Comparison of ENCODE assay signal across 13 cellular contexts in genomic region chr11:123690490-123690889, GRCh38.
DNase-seq lines count a peak whose midpoint lies in the region; ATAC-seq, FAIRE-seq and TF ChIP-seq lines count a peak whose summit lies in the region.
"Had no signal": no experiment of that assay in that cellular context is flagged by ENCODE, and none has a peak within 500 bp of the region (broad histone marks: within the 10 kb centered on the region; RNA-seq: fewer than 3 reads in every experiment).

No MANE protein-coding gene starts in this region.

- DNase-seq in stimulated activated CD4-positive, alpha-beta T cell treated with anti-CD3 and anti-CD28 coated beads, Interleukin-1b, Interleukin-23, amount 100 ng/mL, for 48 hours, result peak; percentile 43
- no peak for DNase-seq in stimulated activated CD4-positive, alpha-beta T cell treated with anti-CD3 and anti-CD28 coated beads, Interleukin-4, amount 100 ng/mL, for 1 hour
- DNase-seq in iPS-NIHi7 (ENCODE audit: extremely low spot score) (peak; percentile 23), NOMO-1 treated with dmso at 0.1 percent for 144 hours (lab: John Stamatoyannopoulos, UW; ENCODE audit: unreplicated experiment) (no peak), HTR-8/SVneo (ENCODE audit: insufficient read length, low spot score) (no peak), COLO668 (lab: John Stamatoyannopoulos, UW; ENCODE audit: unreplicated experiment) (no peak)
- DNase-seq: C1 segment of cervical spinal cord; effector CD4-positive, alpha-beta T cell; left ventricle myocardium inferior; NCI-H2171 treated with DMSO at 0.1 percent for 48 hours; T-helper 9 cell had no signal

- no peak for FAIRE-seq in HTR-8/SVneo (lab: Jason Lieb, UNC)

- ATAC-seq in SK-N-SH treated with all-trans-retinoic acid at 6 μM for 48 hours, result peak; percentile 55; the same call in 2 of the 3 replicates
- ATAC-seq in HG03097 (IDR thresholded peaks at IDR 0.05; ENCODE audit: low FRiP score, unreplicated experiment), result no peak

TF ChIP-seq in SK-N-SH treated with all-trans-retinoic acid at 6 μM for 48 hours, 23 proteins besides CTCF, POLR2A, EP300 and RAD21:
- TF ChIP-seq ZFP30 (CRISPR knock-in tag; IDR thresholded peaks at IDR 0.05), result no peak
TF ChIP-seq in SK-N-SH treated with all-trans-retinoic acid at 6 μM for 48 hours: peak in this region for 0.

Comparison
In these comparisons a context has a peak if more than half of its experiments do, and no peak if none do; other contexts are left out.
1. DNase-seq: peak in stimulated activated CD4-positive, alpha-beta T cell treated with anti-CD3 and anti-CD28 coated beads, Interleukin-1b, Interleukin-23, amount 100 ng/mL, for 48 hours (single experiment) and iPS-NIHi7 (single experiment); none in stimulated activated CD4-positive, alpha-beta T cell treated with anti-CD3 and anti-CD28 coated beads, Interleukin-4, amount 100 ng/mL, for 1 hour (single experiment), NOMO-1 treated with dmso at 0.1 percent for 144 hours (single experiment), HTR-8/SVneo (single experiment) and COLO668 (single experiment).